Comparison of ENCODE assay signal across 1 cellular context in the genomic region with DNA sequence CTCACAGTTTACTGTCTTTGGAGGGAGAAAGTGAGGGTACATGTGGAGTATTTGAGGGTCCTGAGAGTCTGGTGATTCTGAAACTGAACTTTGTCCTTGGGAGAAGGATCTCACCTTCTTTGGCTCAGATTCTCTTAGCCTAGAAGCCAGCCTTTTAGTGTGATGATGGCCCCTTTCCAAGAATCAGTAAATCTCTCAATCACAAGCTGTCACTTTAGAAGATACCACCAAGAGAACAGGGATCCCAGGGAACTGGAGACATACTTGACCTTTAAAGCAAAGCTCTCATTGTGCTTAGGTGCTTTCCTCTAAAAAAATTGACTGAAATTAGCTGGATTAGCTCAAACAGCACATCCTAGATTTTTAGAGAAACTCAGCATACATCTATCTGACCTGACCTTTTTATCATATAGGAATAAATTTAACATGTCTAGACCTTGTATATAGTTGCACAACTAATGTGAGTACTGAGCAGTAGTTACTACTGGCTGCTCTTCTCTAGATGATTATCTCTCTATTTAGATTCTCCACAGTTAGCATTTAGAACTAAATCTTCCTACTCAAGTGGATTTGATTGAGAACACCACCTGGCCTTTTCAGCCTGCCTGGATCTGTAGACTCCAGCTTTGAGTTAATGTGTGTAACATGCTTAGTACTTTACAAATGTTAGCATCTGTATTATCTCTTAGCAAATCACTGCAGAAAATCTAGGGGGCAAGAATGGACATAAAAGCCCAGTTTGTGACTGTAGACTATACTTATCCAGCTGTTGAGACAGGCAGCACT.
TF ChIP-seq lines count a peak whose summit lies in the region.

No MANE protein-coding gene starts in this region.

TF ChIP-seq in GM23338, 12 proteins besides CTCF, POLR2A, EP300 and RAD21 (continued from another document):
- TF ChIP-seq, protein P1, sequence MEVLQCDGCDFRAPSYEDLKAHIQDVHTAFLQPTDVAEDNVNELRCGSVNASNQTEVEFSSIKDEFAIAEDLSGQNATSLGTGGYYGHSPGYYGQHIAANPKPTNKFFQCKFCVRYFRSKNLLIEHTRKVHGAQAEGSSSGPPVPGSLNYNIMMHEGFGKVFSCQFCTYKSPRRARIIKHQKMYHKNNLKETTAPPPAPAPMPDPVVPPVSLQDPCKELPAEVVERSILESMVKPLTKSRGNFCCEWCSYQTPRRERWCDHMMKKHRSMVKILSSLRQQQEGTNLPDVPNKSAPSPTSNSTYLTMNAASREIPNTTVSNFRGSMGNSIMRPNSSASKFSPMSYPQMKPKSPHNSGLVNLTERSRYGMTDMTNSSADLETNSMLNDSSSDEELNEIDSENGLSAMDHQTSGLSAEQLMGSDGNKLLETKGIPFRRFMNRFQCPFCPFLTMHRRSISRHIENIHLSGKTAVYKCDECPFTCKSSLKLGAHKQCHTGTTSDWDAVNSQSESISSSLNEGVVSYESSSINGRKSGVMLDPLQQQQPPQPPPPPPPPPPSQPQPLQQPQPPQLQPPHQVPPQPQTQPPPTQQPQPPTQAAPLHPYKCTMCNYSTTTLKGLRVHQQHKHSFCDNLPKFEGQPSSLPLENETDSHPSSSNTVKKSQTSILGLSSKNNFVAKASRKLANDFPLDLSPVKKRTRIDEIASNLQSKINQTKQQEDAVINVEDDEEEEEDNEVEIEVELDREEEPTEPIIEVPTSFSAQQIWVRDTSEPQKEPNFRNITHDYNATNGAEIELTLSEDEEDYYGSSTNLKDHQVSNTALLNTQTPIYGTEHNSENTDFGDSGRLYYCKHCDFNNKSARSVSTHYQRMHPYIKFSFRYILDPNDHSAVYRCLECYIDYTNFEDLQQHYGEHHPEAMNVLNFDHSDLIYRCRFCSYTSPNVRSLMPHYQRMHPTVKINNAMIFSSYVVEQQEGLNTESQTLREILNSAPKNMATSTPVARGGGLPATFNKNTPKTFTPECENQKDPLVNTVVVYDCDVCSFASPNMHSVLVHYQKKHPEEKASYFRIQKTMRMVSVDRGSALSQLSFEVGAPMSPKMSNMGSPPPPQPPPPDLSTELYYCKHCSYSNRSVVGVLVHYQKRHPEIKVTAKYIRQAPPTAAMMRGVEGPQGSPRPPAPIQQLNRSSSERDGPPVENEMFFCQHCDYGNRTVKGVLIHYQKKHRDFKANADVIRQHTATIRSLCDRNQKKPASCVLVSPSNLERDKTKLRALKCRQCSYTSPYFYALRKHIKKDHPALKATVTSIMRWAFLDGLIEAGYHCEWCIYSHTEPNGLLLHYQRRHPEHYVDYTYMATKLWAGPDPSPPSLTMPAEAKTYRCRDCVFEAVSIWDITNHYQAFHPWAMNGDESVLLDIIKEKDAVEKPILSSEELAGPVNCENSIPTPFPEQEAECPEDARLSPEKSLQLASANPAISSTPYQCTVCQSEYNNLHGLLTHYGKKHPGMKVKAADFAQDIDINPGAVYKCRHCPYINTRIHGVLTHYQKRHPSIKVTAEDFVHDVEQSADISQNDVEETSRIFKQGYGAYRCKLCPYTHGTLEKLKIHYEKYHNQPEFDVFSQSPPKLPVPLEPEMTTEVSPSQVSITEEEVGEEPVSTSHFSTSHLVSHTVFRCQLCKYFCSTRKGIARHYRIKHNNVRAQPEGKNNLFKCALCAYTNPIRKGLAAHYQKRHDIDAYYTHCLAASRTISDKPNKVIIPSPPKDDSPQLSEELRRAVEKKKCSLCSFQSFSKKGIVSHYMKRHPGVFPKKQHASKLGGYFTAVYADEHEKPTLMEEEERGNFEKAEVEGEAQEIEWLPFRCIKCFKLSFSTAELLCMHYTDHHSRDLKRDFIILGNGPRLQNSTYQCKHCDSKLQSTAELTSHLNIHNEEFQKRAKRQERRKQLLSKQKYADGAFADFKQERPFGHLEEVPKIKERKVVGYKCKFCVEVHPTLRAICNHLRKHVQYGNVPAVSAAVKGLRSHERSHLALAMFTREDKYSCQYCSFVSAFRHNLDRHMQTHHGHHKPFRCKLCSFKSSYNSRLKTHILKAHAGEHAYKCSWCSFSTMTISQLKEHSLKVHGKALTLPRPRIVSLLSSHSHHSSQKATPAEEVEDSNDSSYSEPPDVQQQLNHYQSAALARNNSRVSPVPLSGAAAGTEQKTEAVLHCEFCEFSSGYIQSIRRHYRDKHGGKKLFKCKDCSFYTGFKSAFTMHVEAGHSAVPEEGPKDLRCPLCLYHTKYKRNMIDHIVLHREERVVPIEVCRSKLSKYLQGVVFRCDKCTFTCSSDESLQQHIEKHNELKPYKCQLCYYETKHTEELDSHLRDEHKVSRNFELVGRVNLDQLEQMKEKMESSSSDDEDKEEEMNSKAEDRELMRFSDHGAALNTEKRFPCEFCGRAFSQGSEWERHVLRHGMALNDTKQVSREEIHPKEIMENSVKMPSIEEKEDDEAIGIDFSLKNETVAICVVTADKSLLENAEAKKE (CRISPR knock-in tag; IDR thresholded peaks at IDR 0.05): no peak
- TF ChIP-seq, protein P2, sequence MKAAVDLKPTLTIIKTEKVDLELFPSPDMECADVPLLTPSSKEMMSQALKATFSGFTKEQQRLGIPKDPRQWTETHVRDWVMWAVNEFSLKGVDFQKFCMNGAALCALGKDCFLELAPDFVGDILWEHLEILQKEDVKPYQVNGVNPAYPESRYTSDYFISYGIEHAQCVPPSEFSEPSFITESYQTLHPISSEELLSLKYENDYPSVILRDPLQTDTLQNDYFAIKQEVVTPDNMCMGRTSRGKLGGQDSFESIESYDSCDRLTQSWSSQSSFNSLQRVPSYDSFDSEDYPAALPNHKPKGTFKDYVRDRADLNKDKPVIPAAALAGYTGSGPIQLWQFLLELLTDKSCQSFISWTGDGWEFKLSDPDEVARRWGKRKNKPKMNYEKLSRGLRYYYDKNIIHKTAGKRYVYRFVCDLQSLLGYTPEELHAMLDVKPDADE (IDR thresholded peaks at IDR 0.05): no peak
- TF ChIP-seq, protein P3, sequence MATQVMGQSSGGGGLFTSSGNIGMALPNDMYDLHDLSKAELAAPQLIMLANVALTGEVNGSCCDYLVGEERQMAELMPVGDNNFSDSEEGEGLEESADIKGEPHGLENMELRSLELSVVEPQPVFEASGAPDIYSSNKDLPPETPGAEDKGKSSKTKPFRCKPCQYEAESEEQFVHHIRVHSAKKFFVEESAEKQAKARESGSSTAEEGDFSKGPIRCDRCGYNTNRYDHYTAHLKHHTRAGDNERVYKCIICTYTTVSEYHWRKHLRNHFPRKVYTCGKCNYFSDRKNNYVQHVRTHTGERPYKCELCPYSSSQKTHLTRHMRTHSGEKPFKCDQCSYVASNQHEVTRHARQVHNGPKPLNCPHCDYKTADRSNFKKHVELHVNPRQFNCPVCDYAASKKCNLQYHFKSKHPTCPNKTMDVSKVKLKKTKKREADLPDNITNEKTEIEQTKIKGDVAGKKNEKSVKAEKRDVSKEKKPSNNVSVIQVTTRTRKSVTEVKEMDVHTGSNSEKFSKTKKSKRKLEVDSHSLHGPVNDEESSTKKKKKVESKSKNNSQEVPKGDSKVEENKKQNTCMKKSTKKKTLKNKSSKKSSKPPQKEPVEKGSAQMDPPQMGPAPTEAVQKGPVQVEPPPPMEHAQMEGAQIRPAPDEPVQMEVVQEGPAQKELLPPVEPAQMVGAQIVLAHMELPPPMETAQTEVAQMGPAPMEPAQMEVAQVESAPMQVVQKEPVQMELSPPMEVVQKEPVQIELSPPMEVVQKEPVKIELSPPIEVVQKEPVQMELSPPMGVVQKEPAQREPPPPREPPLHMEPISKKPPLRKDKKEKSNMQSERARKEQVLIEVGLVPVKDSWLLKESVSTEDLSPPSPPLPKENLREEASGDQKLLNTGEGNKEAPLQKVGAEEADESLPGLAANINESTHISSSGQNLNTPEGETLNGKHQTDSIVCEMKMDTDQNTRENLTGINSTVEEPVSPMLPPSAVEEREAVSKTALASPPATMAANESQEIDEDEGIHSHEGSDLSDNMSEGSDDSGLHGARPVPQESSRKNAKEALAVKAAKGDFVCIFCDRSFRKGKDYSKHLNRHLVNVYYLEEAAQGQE (IDR thresholded peaks at IDR 0.05; ENCODE audit: unreplicated experiment): no peak
- TF ChIP-seq EZH2 (IDR thresholded peaks at IDR 0.05; ENCODE audit: low read depth, unreplicated experiment) (no peak), CREB1 (CRISPR knock-in tag; IDR thresholded peaks at IDR 0.05; ENCODE audit: low read depth) (no peak)
